Comparison of ENCODE assay signal across 9 cellular contexts in genomic region chr17:18246880-18247612, GRCh38. TPM values are rescaled to one million over a fixed set of nuclear protein-coding genes. Genes with fewer than 3 reads are reported as not detected.
A peak's percentile ranks its signal among the peaks of the same experiment; 100 is the strongest.
DNase-seq lines count a peak whose midpoint lies in the region; ATAC-seq and TF ChIP-seq lines count a peak whose summit lies in the region.
"Had no signal": no experiment of that assay in that cellular context is flagged by ENCODE, and none has a peak within 500 bp of the region (broad histone marks: within the 10 kb centered on the region; RNA-seq: fewer than 3 reads in every experiment).

No MANE protein-coding gene starts in this region.

- H3K27me3 ChIP-seq in GM06990 (replicated peaks; ENCODE audit: control insufficient read depth, insufficient read depth, low read length), result no peaks in the 10 kb centered on the region

- ATAC-seq in activated T-cell treated with anti-CD3 and anti-CD28 coated beads, Interleukin-2, amount 50 U/mL, for 4 hours, result peak; percentile 64 to 67
- ATAC-seq in left ventricle myocardium superior (peak; percentile 47), HG03045 (IDR thresholded peaks at IDR 0.05; ENCODE audit: unreplicated experiment) (no peak), GM21717 (IDR thresholded peaks at IDR 0.05; ENCODE audit: unreplicated experiment) (no peak)

- DNase-seq in GM06990 (ENCODE audit: extremely low read depth, insufficient read length), result peak; percentile 51
- peak; percentile 94 for DNase-seq in NCI-H1436 (lab: John Stamatoyannopoulos, UW)
- DNase-seq in activated T-cell treated with anti-CD3 and anti-CD28 coated beads, Interleukin-2, amount 50 U/mL, for 4 hours, result no peak
- DNase-seq in left ventricle myocardium superior, result peak; percentile 72
- peak in 2 of 3 donors; percentile 39 to 45 for DNase-seq in stimulated activated CD4-positive, alpha-beta T cell treated with anti-CD3 and anti-CD28 coated beads, Interleukin-12 subunit alpha, Interleukin-12 subunit beta, amount 100 ng/mL, for 48 hours (ENCODE audit: low read depth in 2 of 3, low spot score in 1 of 3)
- no peak for DNase-seq in NCI-H1694 (lab: John Stamatoyannopoulos, UW)

- H3K9me3 Mint-ChIP-seq in activated T-cell treated with anti-CD3 and anti-CD28 coated beads, Interleukin-2, amount 50 U/mL, for 4 hours, result no peaks in the 10 kb centered on the region
- H3K9me3 Mint-ChIP-seq: stimulated activated naive CD8-positive, alpha-beta T cell treated with anti-CD3 and anti-CD28 coated beads, Interleukin-15, Interleukin-2, amounts not matched to agents 100 ng/mL and 50 ng/mL, for 24 hours had no signal

- peaks cover 2% of the 10 kb centered on the region for H3K4me1 Mint-ChIP-seq in activated T-cell treated with anti-CD3 and anti-CD28 coated beads, Interleukin-2, amount 50 U/mL, for 4 hours (ENCODE audit: low read depth)

- TF ChIP-seq CTCF in GM06990 (IDR thresholded peaks at IDR 0.05; ENCODE audit: insufficient read depth, low read length, poor library complexity, severe bottlenecking), result no peak

- no peak overlapping the region for H3K4me3 ChIP-seq in GM06990 (replicated peaks; ENCODE audit: low read depth, low read length)

- H3K36me3 Mint-ChIP-seq in activated T-cell treated with anti-CD3 and anti-CD28 coated beads, Interleukin-2, amount 50 U/mL, for 4 hours (ENCODE audit: insufficient read depth), result peaks cover 25% of the 10 kb centered on the region

- H3K4me3 Mint-ChIP-seq in activated T-cell treated with anti-CD3 and anti-CD28 coated beads, Interleukin-2, amount 50 U/mL, for 4 hours, result no peak overlapping the region
- H3K4me3 Mint-ChIP-seq: stimulated activated naive CD8-positive, alpha-beta T cell treated with anti-CD3 and anti-CD28 coated beads, Interleukin-15, Interleukin-2, amounts not matched to agents 100 ng/mL and 50 ng/mL, for 24 hours had no signal

- intact Hi-C loops in left ventricle myocardium superior (cut with micrococcal nuclease), result no loop called here

- no peaks in the 10 kb centered on the region for H3K27me3 Mint-ChIP-seq in activated T-cell treated with anti-CD3 and anti-CD28 coated beads, Interleukin-2, amount 50 U/mL, for 4 hours (ENCODE audit: low read depth)
- H3K27me3 Mint-ChIP-seq: stimulated activated naive CD8-positive, alpha-beta T cell treated with anti-CD3 and anti-CD28 coated beads, Interleukin-15, Interleukin-2, amounts not matched to agents 100 ng/mL and 50 ng/mL, for 24 hours had no signal

- H3K36me3 ChIP-seq in GM06990 (ENCODE audit: control insufficient read depth, insufficient read depth, low read length), result peaks cover 43% of the 10 kb centered on the region

RNA-seq across cellular contexts. Expression of gene FLII, which starts 11.5 kb away (rescaled TPM):
- total RNA-seq in activated T-cell treated with anti-CD3 and anti-CD28 coated beads, Interleukin-2, amount 50 U/mL, for 4 hours, result 100 to 1,000 TPM; 235 to 264 (median 244) TPM
- total RNA-seq in left ventricle myocardium superior, result 292 TPM

RNA-seq across cellular contexts. Expression of gene MIEF2, which starts 13.4 kb away (rescaled TPM):
- 1 to 10 TPM; 1.5 to 3.0 (median 2.1) TPM for total RNA-seq in activated T-cell treated with anti-CD3 and anti-CD28 coated beads, Interleukin-2, amount 50 U/mL, for 4 hours
- total RNA-seq in left ventricle myocardium superior, result 32.2 TPM

RNA-seq across cellular contexts. Expression of gene LLGL1, which starts 21.6 kb away (rescaled TPM):
- 10 to 100 TPM; 18.1 to 19.8 (median 19.0) TPM for total RNA-seq in activated T-cell treated with anti-CD3 and anti-CD28 coated beads, Interleukin-2, amount 50 U/mL, for 4 hours
- 9.0 TPM for total RNA-seq in left ventricle myocardium superior

Comparison
In these comparisons a context has a peak if more than half of its experiments do, and no peak if none do; other contexts are left out.
1. DNase-seq: peak in GM06990 (single experiment), NCI-H1436 (single experiment), left ventricle myocardium superior (single experiment) and stimulated activated CD4-positive, alpha-beta T cell treated with anti-CD3 and anti-CD28 coated beads, Interleukin-12 subunit alpha, Interleukin-12 subunit beta, amount 100 ng/mL, for 48 hours (2 of 3); none in activated T-cell treated with anti-CD3 and anti-CD28 coated beads, Interleukin-2, amount 50 U/mL, for 4 hours (single experiment) and NCI-H1694 (single experiment).
2. ATAC-seq: peak in activated T-cell treated with anti-CD3 and anti-CD28 coated beads, Interleukin-2, amount 50 U/mL, for 4 hours (2 of 2) and left ventricle myocardium superior (single experiment); none in HG03045 (single experiment) and GM21717 (single experiment).